Comparison of ENCODE assay signal across 8 cellular contexts in the genomic region with DNA sequence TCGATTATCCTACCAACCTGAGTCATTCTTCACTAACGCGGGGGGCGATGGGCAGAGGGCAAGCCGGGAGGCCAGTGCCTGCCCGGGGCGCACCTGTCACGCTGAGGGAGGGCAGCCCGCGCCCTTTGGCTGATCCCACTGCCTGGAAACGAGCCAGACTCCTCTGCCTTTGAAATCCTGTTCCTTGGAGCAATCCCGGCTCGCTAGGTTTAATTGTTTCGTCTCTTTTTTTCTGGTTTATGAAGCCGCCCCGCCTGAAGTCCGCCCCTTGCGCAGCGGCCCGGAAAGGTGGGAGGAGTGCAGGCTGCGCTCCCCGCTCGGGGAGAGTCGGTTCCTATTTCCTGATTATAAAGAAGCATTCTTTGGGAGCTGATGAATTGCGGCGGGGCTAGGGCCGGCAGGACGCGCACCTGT.
A peak's percentile ranks its signal among the peaks of the same experiment; 100 is the strongest.
DNase-seq lines count a peak whose midpoint lies in the region; ATAC-seq, FAIRE-seq and TF ChIP-seq lines count a peak whose summit lies in the region.

No MANE protein-coding gene starts in this region.

- peak overlapping the region in 1 of 2 donors; percentile 17 for H3K4me3 ChIP-seq in left lung
- H3K4me3 ChIP-seq in tibial artery, result peak overlapping the region; percentile 18 to 43

- intact Hi-C loops in left lung (cut with DNase I) (no loop called here), tibial artery (cut with DNase I; ENCODE audit: low total_unique reads) (no loop called here)

- H3K4me1 ChIP-seq in left lung (peaks cover 0 to 7% of the 10 kb centered on the region in 2 donors), tibial artery (peaks cover 0 to 17% (median 15%) of the 10 kb centered on the region in 4 donors)

- peaks cover 40% of the 10 kb centered on the region for H3K4me1 Mint-ChIP-seq in activated naive CD8-positive, alpha-beta T cell treated with anti-CD3 and anti-CD28 coated beads, Interleukin-2, amount 50 U/mL, for 24 hours

- in situ Hi-C loops in ACHN (cut with HindIII; ENCODE audit: low pct_ligation_motif_present, low pct_unique_long_range_greater_than_20kb, low sequenced_read_pairs), result no loop called here

- H3K27ac Mint-ChIP-seq in activated naive CD8-positive, alpha-beta T cell treated with anti-CD3 and anti-CD28 coated beads, Interleukin-2, amount 50 U/mL, for 24 hours, result peak overlapping the region; percentile 96

- TF ChIP-seq CTCF in left lung (IDR thresholded peaks at IDR 0.05) (no peak), tibial artery (IDR thresholded peaks at IDR 0.05) (no peak)

- DNase-seq in ACHN (peak; percentile 14), GM19239 (ENCODE audit: insufficient read length, low spot score) (peak; percentile 14), NCI-H2227 (lab: John Stamatoyannopoulos, UW; ENCODE audit: unreplicated experiment) (peak; percentile 81), left lung (no peak), tibial artery (no peak), AML-193 (lab: John Stamatoyannopoulos, UW) (no peak)
- DNase-seq in activated naive CD8-positive, alpha-beta T cell treated with anti-CD3 and anti-CD28 coated beads, Interleukin-2, amount 50 U/mL, for 24 hours, result peak; percentile 28

- peak overlapping the region; percentile 81 for H3K4me3 Mint-ChIP-seq in activated naive CD8-positive, alpha-beta T cell treated with anti-CD3 and anti-CD28 coated beads, Interleukin-2, amount 50 U/mL, for 24 hours

- H3K27me3 Mint-ChIP-seq in activated naive CD8-positive, alpha-beta T cell treated with anti-CD3 and anti-CD28 coated beads, Interleukin-2, amount 50 U/mL, for 24 hours, result peaks cover 4% of the 10 kb centered on the region

- FAIRE-seq in GM19239 (lab: Jason Lieb, UNC), result no peak

- H3K36me3 Mint-ChIP-seq in activated naive CD8-positive, alpha-beta T cell treated with anti-CD3 and anti-CD28 coated beads, Interleukin-2, amount 50 U/mL, for 24 hours (ENCODE audit: low read depth), result peaks cover 10% of the 10 kb centered on the region

- ATAC-seq in activated naive CD8-positive, alpha-beta T cell treated with anti-CD3 and anti-CD28 coated beads, Interleukin-2, amount 50 U/mL, for 24 hours, result peak; percentile 26
- peak; percentile 57 for ATAC-seq in left lung
- ATAC-seq in HG02852 (IDR thresholded peaks at IDR 0.05; ENCODE audit: unreplicated experiment), result no peak

- H3K36me3 ChIP-seq in left lung (no peaks in the 10 kb centered on the region), tibial artery (no peaks in the 10 kb centered on the region)

- H3K9me3 Mint-ChIP-seq in activated naive CD8-positive, alpha-beta T cell treated with anti-CD3 and anti-CD28 coated beads, Interleukin-2, amount 50 U/mL, for 24 hours, result peaks cover 14% of the 10 kb centered on the region

- H3K27ac ChIP-seq in left lung, result peak overlapping the region in 1 of 2 donors; percentile 37
- no peak overlapping the region for H3K27ac ChIP-seq in tibial artery

- peaks cover 7 to 28% of the 10 kb centered on the region in 2 donors for H3K27me3 ChIP-seq in left lung
- no peaks in the 10 kb centered on the region for H3K27me3 ChIP-seq in tibial artery

- H3K9me3 ChIP-seq in left lung (no peaks in the 10 kb centered on the region), tibial artery (no peaks in the 10 kb centered on the region)

Comparison
In these comparisons a context has a peak if more than half of its experiments do, and no peak if none do; other contexts are left out.
1. DNase-seq: peak in ACHN (single experiment), GM19239 (single experiment), NCI-H2227 (single experiment) and activated naive CD8-positive, alpha-beta T cell treated with anti-CD3 and anti-CD28 coated beads, Interleukin-2, amount 50 U/mL, for 24 hours (single experiment); none in left lung (0 of 2), tibial artery (0 of 2) and AML-193 (0 of 2).